ENCODE assay signal across 18 cellular contexts in genomic region chr13:47705185-47705584, GRCh38.
DNase-seq lines count a peak whose midpoint lies in the region; ATAC-seq, FAIRE-seq and TF ChIP-seq lines count a peak whose summit lies in the region.
"Had no signal": no experiment of that assay in that cellular context is flagged by ENCODE, and none has a peak within 500 bp of the region (broad histone marks: within the 10 kb centered on the region; RNA-seq: fewer than 3 reads in every experiment).

No MANE protein-coding gene starts in this region.

- H4K12ac ChIP-seq in trophoblast cell (ENCODE audit: low read depth, low read length) = no peak overlapping the region

- TF ChIP-seq RAD21 in A549 (conservative IDR thresholded peaks at IDR 0.05 in 1 of 2, IDR thresholded peaks at IDR 0.05 in 1 of 2) = no peak

- DNase-seq in A549 (ENCODE audit: low read depth in 1 of 2, low spot score in 1 of 2) (no peak), MM.1S (peak; percentile 59), astrocyte of the spinal cord (ENCODE audit: low read depth, low spot score) (peak; percentile 13), smooth muscle cell (lab: John Stamatoyannopoulos, UW; ENCODE audit: unreplicated experiment) (no peak), trophoblast cell (no peak), HuH-7.5 (ENCODE audit: low spot score) (no peak)
- DNase-seq in CD4-positive, alpha-beta T cell = no peak
- DNase-seq: 8988T, Caco-2, HCEC 1CT had no signal

- H4K91ac ChIP-seq in trophoblast cell (ENCODE audit: low read depth, low read length) = no peak overlapping the region

- no peaks in the 10 kb centered on the region for H3K4me1 Mint-ChIP-seq in CD4-positive, alpha-beta T cell (ENCODE audit: low read depth)
- H3K4me1 Mint-ChIP-seq: B cell, GM23338, IgD-negative memory B cell had no signal

- H3K14ac ChIP-seq in trophoblast cell (ENCODE audit: low read length) = no peak overlapping the region

- H3K9ac ChIP-seq in MM.1S (ENCODE audit: low read length) (no peak overlapping the region), smooth muscle cell (ENCODE audit: low read depth) (no peak overlapping the region), trophoblast cell (ENCODE audit: low read length) (no peak overlapping the region)
- H3K9ac ChIP-seq: BLaER1 treated with 17β-estradiol and CSF1 and Interleukin-3, amounts not matched to agents 10 nM and 100 nM had no signal

- no peak overlapping the region for H2BK120ac ChIP-seq in trophoblast cell (ENCODE audit: insufficient read depth, low read length, poor library complexity)

- H3K4me3 Mint-ChIP-seq in CD4-positive, alpha-beta T cell = no peak overlapping the region
- H3K4me3 Mint-ChIP-seq: B cell, GM23338, IgD-negative memory B cell had no signal

- no peak overlapping the region for H3K4me2 ChIP-seq in A549
- H3K4me2 ChIP-seq in MM.1S (ENCODE audit: low read depth, low read length) = peak overlapping the region; percentile 24; the same call in 1 of the 2 replicates
- H3K4me2 ChIP-seq in smooth muscle cell = peak overlapping the region; percentile 29
- H3K4me2 ChIP-seq in trophoblast cell (ENCODE audit: low read length) = no peak overlapping the region
- H3K4me2 ChIP-seq: GM23338 had no signal

- H2BK5ac ChIP-seq in trophoblast cell (ENCODE audit: low read depth, low read length, poor library complexity) = no peak overlapping the region

- H3K27ac ChIP-seq in A549 = no peak overlapping the region
- no peak overlapping the region for H3K27ac ChIP-seq in MM.1S (ENCODE audit: low read length)
- H3K27ac ChIP-seq in smooth muscle cell (ENCODE audit: low read depth) = no peak overlapping the region
- H3K27ac ChIP-seq in CD4-positive, alpha-beta T cell (ENCODE audit: low read depth, low read length) = no peak overlapping the region
- no peak overlapping the region for H3K27ac ChIP-seq in trophoblast cell (ENCODE audit: low read depth, low read length)
- H3K27ac ChIP-seq: BLaER1 treated with 17β-estradiol and CSF1 and Interleukin-3, amounts not matched to agents 10 nM and 100 nM had no signal

- no peak for TF ChIP-seq POLR2A in A549 (IDR thresholded peaks at IDR 0.05; ENCODE audit: low read length)

- TF ChIP-seq EP300 in A549 (IDR thresholded peaks at IDR 0.05) = no peak

- 8% methylated on average over 4 of the region's 4 CpGs for WGBS in A549 (ENCODE audit: missing lambda C conversion rate)
- 39% methylated on average over 4 of the region's 4 CpGs for WGBS in smooth muscle cell (ENCODE audit: low lambda C conversion rate)
- no CpG with 5 or more reads among the region's 4 CpGs for WGBS in trophoblast cell (ENCODE audit: extremely low coverage, insufficient coverage, insufficient read length)

- FAIRE-seq in A549 (lab: Jason Lieb, UNC) = no peak
- FAIRE-seq: D721Med, G401.6, GM12891, H54 had no signal

- H3K4ac ChIP-seq in trophoblast cell (ENCODE audit: low read depth, low read length) = no peak overlapping the region

- no peaks in the 10 kb centered on the region for H3K36me3 Mint-ChIP-seq in CD4-positive, alpha-beta T cell (ENCODE audit: low read depth)

- H3K4me3 ChIP-seq in A549 = no peak overlapping the region
- H3K4me3 ChIP-seq in MM.1S (ENCODE audit: low read length) = no peak overlapping the region
- H3K4me3 ChIP-seq in astrocyte of the spinal cord (ENCODE audit: low read depth, low read length) = no peak overlapping the region
- no peak overlapping the region for H3K4me3 ChIP-seq in smooth muscle cell
- H3K4me3 ChIP-seq in trophoblast cell (ENCODE audit: low read depth, low read length) = no peak overlapping the region
- H3K4me3 ChIP-seq: BLaER1 treated with 17β-estradiol and CSF1 and Interleukin-3, amounts not matched to agents 10 nM and 100 nM; GM23338 had no signal

- no peak overlapping the region for H2AK5ac ChIP-seq in trophoblast cell (ENCODE audit: low read length)

- CTCF ChIA-PET in A549 (lab: Yijun Ruan, JAX) = interaction anchor here (0.7 kb wide), 2 partner anchors 29 to 162 kb away, joined by 3 to 4 read pairs; no protein-coding TSS in a partner anchor
- CTCF ChIA-PET in CD4-positive, alpha-beta T cell (lab: Charles Lee) = no interaction called here

- no peak overlapping the region for H2BK12ac ChIP-seq in trophoblast cell (ENCODE audit: low read length)

- POLR2A ChIA-PET in A549 (lab: Yijun Ruan, JAX) = no interaction called here
- POLR2A ChIA-PET in CD4-positive, alpha-beta T cell (lab: Charles Lee) = no interaction called here

- no peaks in the 10 kb centered on the region for H3F3A ChIP-seq in MM.1S (ENCODE audit: insufficient read depth, low read length)
- H3F3A ChIP-seq in smooth muscle cell (ENCODE audit: low read depth) = no peaks in the 10 kb centered on the region

- H3K18ac ChIP-seq in trophoblast cell (ENCODE audit: low read length) = no peak overlapping the region

- intact Hi-C loops in CD4-positive, alpha-beta T cell (cut with DNase I, micrococcal nuclease) = no loop called here

- peaks cover 8% of the 10 kb centered on the region for H3K79me1 ChIP-seq in trophoblast cell (ENCODE audit: low read length)

- peaks cover 30% of the 10 kb centered on the region for H3K27me3 Mint-ChIP-seq in CD4-positive, alpha-beta T cell

- H3K9me2 ChIP-seq in MM.1S (replicated peaks; ENCODE audit: insufficient read depth, low read length) = no peaks in the 10 kb centered on the region

- in situ Hi-C loops in astrocyte of the spinal cord (cut with HindIII; ENCODE audit: low sequenced_read_pairs) = no loop called here

- H3K79me2 ChIP-seq in MM.1S (ENCODE audit: low read length) (no peaks in the 10 kb centered on the region), smooth muscle cell (ENCODE audit: low read depth) (no peaks in the 10 kb centered on the region), trophoblast cell (ENCODE audit: control insufficient read depth, insufficient read depth, low read length, poor library complexity) (no peaks in the 10 kb centered on the region)

- H3K9me3 ChIP-seq in A549 (no peaks in the 10 kb centered on the region), MM.1S (replicated peaks; ENCODE audit: insufficient read depth, low read length) (no peaks in the 10 kb centered on the region), smooth muscle cell (replicated peaks; ENCODE audit: low read depth) (no peaks in the 10 kb centered on the region), trophoblast cell (ENCODE audit: insufficient read depth, low read depth, low read length) (peaks cover 2% of the 10 kb centered on the region)
- H3K9me3 ChIP-seq in CD4-positive, alpha-beta T cell (ENCODE audit: control insufficient read depth, low read length) = no peaks in the 10 kb centered on the region
- H3K9me3 ChIP-seq: BLaER1 treated with 17β-estradiol and CSF1 and Interleukin-3, amounts not matched to agents 10 nM and 100 nM; Caco-2 had no signal

- no peak overlapping the region for H2AFZ ChIP-seq in MM.1S (ENCODE audit: low read length)
- no peak overlapping the region for H2AFZ ChIP-seq in smooth muscle cell (ENCODE audit: low read depth)
- no peak overlapping the region for H2AFZ ChIP-seq in trophoblast cell (ENCODE audit: insufficient read depth, low read length, poor library complexity)
- H2AFZ ChIP-seq: GM23338 had no signal

- TF ChIP-seq CTCF in A549 (IDR thresholded peaks at IDR 0.05) (no peak), MM.1S (IDR thresholded peaks at IDR 0.05; ENCODE audit: low read length) (no peak), astrocyte of the spinal cord (IDR thresholded peaks at IDR 0.05; ENCODE audit: low read depth, low read length) (no peak), smooth muscle cell (IDR thresholded peaks at IDR 0.05; ENCODE audit: borderline replicate concordance, insufficient read depth, poor library complexity, severe bottlenecking) (no peak)
- no peak for TF ChIP-seq CTCF in CD4-positive, alpha-beta T cell (IDR thresholded peaks at IDR 0.05)

- H3K36me3 ChIP-seq in MM.1S (replicated peaks; ENCODE audit: insufficient read depth, low read length) (no peaks in the 10 kb centered on the region), smooth muscle cell (ENCODE audit: low read depth) (no peaks in the 10 kb centered on the region), trophoblast cell (ENCODE audit: control insufficient read depth in 1 of 2, insufficient read depth in 2 of 2, low read length in 2 of 2) (no peaks in the 10 kb centered on the region)
- H3K36me3 ChIP-seq: BLaER1 treated with 17β-estradiol and CSF1 and Interleukin-3, amounts not matched to agents 10 nM and 100 nM had no signal

- ATAC-seq in A549 = no peak
- no peak for ATAC-seq in CD4-positive, alpha-beta T cell (ENCODE audit: poor library complexity)
- ATAC-seq: GM23338 had no signal

- H4K8ac ChIP-seq in trophoblast cell (ENCODE audit: low read depth, low read length) = no peak overlapping the region

- H3K27ac Mint-ChIP-seq in CD4-positive, alpha-beta T cell = no peak overlapping the region
- H3K27ac Mint-ChIP-seq: B cell, GM23338 had no signal

- H4K20me1 ChIP-seq in MM.1S (ENCODE audit: insufficient read depth, low read length) = no peaks in the 10 kb centered on the region
- no peaks in the 10 kb centered on the region for H4K20me1 ChIP-seq in smooth muscle cell (ENCODE audit: low read depth)
- H4K20me1 ChIP-seq: BLaER1 treated with 17β-estradiol and CSF1 and Interleukin-3, amounts not matched to agents 10 nM and 100 nM had no signal

- H3K4me1 ChIP-seq in A549 (no peaks in the 10 kb centered on the region), MM.1S (ENCODE audit: low read length) (peaks cover 12% of the 10 kb centered on the region; the same call in 1 of the 2 replicates), smooth muscle cell (ENCODE audit: low read depth) (no peaks in the 10 kb centered on the region), trophoblast cell (ENCODE audit: control insufficient read depth in 1 of 2, insufficient read depth in 2 of 2, low read length in 2 of 2) (peaks cover 9 to 15% of the 10 kb centered on the region in 2 experiments)
- H3K4me1 ChIP-seq: Caco-2 had no signal

- H3K23ac ChIP-seq in trophoblast cell (ENCODE audit: low read length) = no peak overlapping the region

- H3K27me3 ChIP-seq in MM.1S (replicated peaks; ENCODE audit: insufficient read depth, low read length) (no peaks in the 10 kb centered on the region), smooth muscle cell (ENCODE audit: low read depth) (no peaks in the 10 kb centered on the region), trophoblast cell (ENCODE audit: insufficient read depth, low read length) (no peaks in the 10 kb centered on the region)
- no peaks in the 10 kb centered on the region for H3K27me3 ChIP-seq in CD4-positive, alpha-beta T cell (ENCODE audit: control insufficient read depth, insufficient read depth, low read length)
- H3K27me3 ChIP-seq: BLaER1 treated with 17β-estradiol and CSF1 and Interleukin-3, amounts not matched to agents 10 nM and 100 nM had no signal

- H3K9me3 Mint-ChIP-seq in CD4-positive, alpha-beta T cell = no peaks in the 10 kb centered on the region
- H3K9me3 Mint-ChIP-seq: GM23338, IgD-negative memory B cell had no signal

TF ChIP-seq in A549, 52 proteins besides CTCF, POLR2A, EP300 and RAD21 (continues in another document):
- TF ChIP-seq MYC (IDR thresholded peaks at IDR 0.05; ENCODE audit: borderline replicate concordance, low read length) (no peak), EHMT2 (IDR thresholded peaks at IDR 0.05; ENCODE audit: low read depth) (no peak), TFCP2L1 (CRISPR knock-in tag; IDR thresholded peaks at IDR 0.05) (no peak), CEBPB (IDR thresholded peaks at IDR 0.05) (no peak)

Comparison
In these comparisons a context has a peak if more than half of its experiments do, and no peak if none do; other contexts are left out.
1. DNase-seq: peak in MM.1S (single experiment) and astrocyte of the spinal cord (single experiment); none in A549 (0 of 2), smooth muscle cell (single experiment), CD4-positive, alpha-beta T cell (0 of 10), trophoblast cell (0 of 2) and HuH-7.5 (single experiment).
2. H3K4me2 ChIP-seq: peak in MM.1S (single experiment) and smooth muscle cell (single experiment); none in A549 (single experiment) and trophoblast cell (single experiment).